ENCODE assay signal across 7 cellular contexts in the genomic region with DNA sequence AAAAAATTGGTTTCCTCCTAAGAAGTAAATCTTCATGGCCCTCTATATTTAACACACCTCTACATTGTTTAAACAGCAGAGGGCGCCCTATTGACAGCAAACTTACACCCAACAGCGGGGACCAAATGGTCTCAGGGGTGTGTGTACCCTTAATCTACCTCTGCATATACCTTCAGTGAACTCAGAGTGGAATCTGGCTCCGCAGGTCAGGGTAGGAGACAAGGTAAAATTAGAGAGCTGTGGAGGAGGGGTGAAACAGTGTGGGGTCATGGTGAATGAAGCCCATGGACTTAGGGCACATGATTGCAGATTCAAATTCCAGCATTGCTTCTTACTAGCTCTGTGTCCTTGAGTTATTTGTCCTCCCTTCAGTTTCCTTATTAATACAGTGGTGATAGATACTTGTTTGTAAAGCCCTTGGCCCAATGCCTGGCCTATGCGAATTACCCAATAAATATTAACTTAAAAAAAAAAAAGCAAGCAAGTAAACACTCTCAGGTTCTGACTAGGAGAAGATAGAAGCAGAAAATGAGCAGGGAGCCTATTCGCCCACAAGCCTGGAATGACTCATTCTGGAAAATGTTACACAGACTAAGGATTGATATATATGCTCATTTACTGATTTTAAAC.
DNase-seq lines count a peak whose midpoint lies in the region; ATAC-seq, FAIRE-seq and TF ChIP-seq lines count a peak whose summit lies in the region.

No MANE protein-coding gene starts in this region.

- intact Hi-C loops in left cardiac atrium (cut with DNase I): no loop called here

- no peak for FAIRE-seq in frontal cortex (lab: Jason Lieb, UNC)

- peak; percentile 5 for DNase-seq in GM12864 (ENCODE audit: low read depth)
- DNase-seq in HT1080 (ENCODE audit: low read depth): peak; percentile 10
- DNase-seq in RWPE1 (ENCODE audit: low spot score): no peak
- DNase-seq in iPS DF 19.7 (ENCODE audit: low read depth, low spot score): peak; percentile 20
- no peak for DNase-seq in frontal cortex (ENCODE audit: low spot score in 2 of 2)
- DNase-seq in left cardiac atrium: no peak

- ATAC-seq in HG03521 (IDR thresholded peaks at IDR 0.05; ENCODE audit: unreplicated experiment) (no peak), left cardiac atrium (no peak)

- CTCF ChIA-PET in RWPE1 (lab: Yijun Ruan, JAX): interaction anchor here (0.6 to 0.7 kb wide), 3 partner anchors 75 to 295 kb away, joined by 3 to 5 read pairs (median 3); no protein-coding TSS in a partner anchor

- POLR2A ChIA-PET in RWPE1 (lab: Yijun Ruan, JAX; ENCODE audit: low non-redundant PET): no interaction called here

- peak; percentile 50 for TF ChIP-seq CTCF in GM12864 (IDR thresholded peaks at IDR 0.05; ENCODE audit: low read depth, low read length, missing control alignments)
- TF ChIP-seq CTCF in RWPE1 (conservative IDR thresholded peaks at IDR 0.05; ENCODE audit: low read depth): peak; percentile 56

- H3K4me3 ChIP-seq in GM12864 (ENCODE audit: low read depth, low read length): no peak overlapping the region

- no peak overlapping the region for H3K27ac ChIP-seq in RWPE1

Comparison
In these comparisons a context has a peak if more than half of its experiments do, and no peak if none do; other contexts are left out.
1. DNase-seq: peak in GM12864 (single experiment), HT1080 (single experiment) and iPS DF 19.7 (single experiment); none in RWPE1 (single experiment), frontal cortex (0 of 2) and left cardiac atrium (single experiment).